In genomic region chr3:122258757-122259371, GRCh38 we compare ENCODE assay signal across 8 cellular contexts.
DNase-seq lines count a peak whose midpoint lies in the region; ATAC-seq and TF ChIP-seq lines count a peak whose summit lies in the region.

No MANE protein-coding gene starts in this region.

- H3K27me3 ChIP-seq in colonic mucosa (no peaks in the 10 kb centered on the region), right lobe of liver (no peaks in the 10 kb centered on the region)

- 8% methylated on average over 7 of the region's 7 CpGs for WGBS in right lobe of liver (ENCODE audit: insufficient coverage, low coverage, low lambda C conversion rate, missing lambda C conversion rate)

- H3K36me3 ChIP-seq in colonic mucosa (no peaks in the 10 kb centered on the region), right lobe of liver (no peaks in the 10 kb centered on the region)

- H3K4me1 ChIP-seq in colonic mucosa (no peaks in the 10 kb centered on the region), right lobe of liver (peaks cover 0 to 10% (median 4%) of the 10 kb centered on the region in 4 donors)

- TF ChIP-seq POLR2A in right lobe of liver (IDR thresholded peaks at IDR 0.05) = no peak

- H3K4me3 ChIP-seq in colonic mucosa = no peak overlapping the region
- no peak overlapping the region for H3K4me3 ChIP-seq in right lobe of liver

- TF ChIP-seq CTCF in GM13977 (IDR thresholded peaks at IDR 0.05; ENCODE audit: extremely low read depth, insufficient read depth, missing control alignments) = peak; percentile 82
- TF ChIP-seq CTCF in colonic mucosa (IDR thresholded peaks at IDR 0.05) = peak; percentile 54
- TF ChIP-seq CTCF in right lobe of liver (IDR thresholded peaks at IDR 0.05) = peak; percentile 69 to 75 (median 73)

- in situ Hi-C loops in ACHN (cut with HindIII; ENCODE audit: low pct_ligation_motif_present, low pct_unique_long_range_greater_than_20kb, low sequenced_read_pairs) = no loop called here
- in situ Hi-C loops in GM13977 (cut with MboI; ENCODE audit: low pct_unique_long_range_greater_than_20kb, low sequenced_read_pairs, unreplicated experiment) = loop anchor here (10.0 kb wide), 1 partner anchor 154 kb away; no protein-coding TSS in a partner anchor

- ATAC-seq in HG02840 (IDR thresholded peaks at IDR 0.05; ENCODE audit: low FRiP score, unreplicated experiment) = peak; percentile 62
- ATAC-seq in right lobe of liver = peak; percentile 95 to 97 (median 96)

- DNase-seq in ACHN (peak; percentile 68), GM13977 (ENCODE audit: low spot score) (peak; percentile 66), NCI-H2029 (lab: John Stamatoyannopoulos, UW) (peak; percentile 64), UCSD-AML1 (lab: John Stamatoyannopoulos, UW; ENCODE audit: unreplicated experiment) (peak; percentile 54), colonic mucosa (peak; percentile 59), right lobe of liver (peak; percentile 75 to 79 (median 79))
- DNase-seq in stimulated activated CD8-positive, alpha-beta memory T cell treated with anti-CD3 and anti-CD28 coated beads, Interleukin-7, amount 100 ng/mL, for 24 hours (ENCODE audit: low read depth) = peak; percentile 14

- H3K9ac ChIP-seq in colonic mucosa (ENCODE audit: low read depth in 2 of 2, low read length in 2 of 2) = no peak overlapping the region

- H3K27ac ChIP-seq in colonic mucosa = no peak overlapping the region
- no peak overlapping the region for H3K27ac ChIP-seq in right lobe of liver

- H3K9me3 ChIP-seq in colonic mucosa (no peaks in the 10 kb centered on the region), right lobe of liver (no peaks in the 10 kb centered on the region)

- intact Hi-C loops in colonic mucosa (cut with DNase I) (no loop called here), right lobe of liver (cut with DNase I) (no loop called here)

Comparison
In these comparisons a context has a peak if more than half of its experiments do, and no peak if none do; other contexts are left out.
1. DNase-seq: peak in every context shown above with its lines; median percentile 79 in right lobe of liver; 68 in ACHN; 66 in GM13977; 64 in NCI-H2029; 59 in colonic mucosa; 54 in UCSD-AML1; 14 in stimulated activated CD8-positive, alpha-beta memory T cell treated with anti-CD3 and anti-CD28 coated beads, Interleukin-7, amount 100 ng/mL, for 24 hours.